28 cellular contexts compared by ENCODE assay signal in the genomic region with DNA sequence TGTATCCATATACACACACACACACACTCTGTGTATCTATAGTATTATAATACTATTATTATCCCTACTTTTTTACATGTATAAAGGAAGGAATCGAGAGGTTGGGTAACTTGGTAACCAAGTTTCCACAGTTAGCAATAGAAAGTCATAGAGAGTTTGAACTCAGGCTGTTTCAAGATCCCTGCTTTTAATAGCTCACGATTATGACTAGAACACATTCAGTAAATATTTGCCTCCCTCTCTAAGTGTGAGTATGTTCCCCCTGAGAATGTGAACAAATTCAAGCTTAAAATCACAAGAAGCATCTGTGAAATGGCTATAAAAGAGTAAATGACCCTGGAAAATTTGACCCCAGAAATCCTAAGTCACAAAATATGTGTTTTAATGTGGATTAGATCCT. TPM values are rescaled to one million over a fixed set of nuclear protein-coding genes. Genes with fewer than 3 reads are reported as not detected.
"Had no signal": no experiment of that assay in that cellular context is flagged by ENCODE, and none has a peak within 500 bp of the region (broad histone marks: within the 10 kb centered on the region; RNA-seq: fewer than 3 reads in every experiment).

No MANE protein-coding gene starts in this region.

- ATAC-seq: activated CD4-positive, alpha-beta T cell treated with anti-CD3 and anti-CD28 coated beads for 36 hours; activated naive CD4-positive, alpha-beta T cell treated with anti-CD3 and anti-CD28 coated beads, Interleukin-2, amount 50 U/mL, for 72 hours; activated T-cell treated with anti-CD3 and anti-CD28 coated beads, Interleukin-2, amount 50 U/mL, for 72 hours; gastroesophageal sphincter had no signal

- H3K27ac ChIP-seq: ascending aorta, breast epithelium, cardiac muscle cell, epithelial cell of prostate, esophagus squamous epithelium, gastroesophageal sphincter had no signal

- H3K27me3 ChIP-seq: ascending aorta, breast epithelium, cardiac muscle cell, esophagus squamous epithelium, gastroesophageal sphincter had no signal

- DNase-seq: activated CD4-positive, alpha-beta memory T cell treated with anti-CD3 and anti-CD28 coated beads for 36 hours; activated CD4-positive, alpha-beta T cell treated with anti-CD3 and anti-CD28 coated beads for 36 hours; activated CD4-positive, alpha-beta T cell treated with anti-CD3 and anti-CD28 coated beads, Interleukin-2, amount 10 ng/mL, durations not matched to agents 24 days and 14 days; activated CD4-positive, CD25-positive, alpha-beta regulatory T cell; activated CD4-positive, CD25-positive, alpha-beta regulatory T cell treated with anti-CD3 and anti-CD28 coated beads, Interleukin-2, amount 50 U/mL, for 72 hours; activated CD8-positive, alpha-beta memory T cell treated with anti-CD3 and anti-CD28 coated beads, Interleukin-2, amount 50 U/mL, for 48 hours; activated gamma-delta T cell; activated naive CD4-positive, alpha-beta T cell; activated naive CD4-positive, alpha-beta T cell treated with anti-CD3 and anti-CD28 coated beads, Interleukin-2, amount 10 ng/mL, durations not matched to agents 7 days and 5 days; activated naive CD8-positive, alpha-beta T cell treated with anti-CD3 and anti-CD28 coated beads, Interleukin-2, amount 10 ng/mL, durations not matched to agents 7 days and 5 days; activated T-cell treated with anti-CD3 and anti-CD28 coated beads for 4 hours; activated T-cell treated with anti-CD3 and anti-CD28 coated beads, Interleukin-2, amount 50 U/mL, for 24 hours; activated T-cell treated with anti-CD3 and anti-CD28 coated beads, Interleukin-2, amount 50 U/mL, for 72 hours; central memory CD4-positive, alpha-beta T cell; cerebellar nuclear complex; effector CD8-positive, alpha-beta T cell; esophagus squamous epithelium; foreskin melanocyte; head of caudate nucleus; T-helper 2 cell had no signal

- H3K9me3 ChIP-seq: ascending aorta, breast epithelium, esophagus squamous epithelium, gastroesophageal sphincter had no signal

- H3K4me3 ChIP-seq: ascending aorta, breast epithelium, cardiac muscle cell, esophagus squamous epithelium, gastroesophageal sphincter had no signal

- FAIRE-seq: endometrium, endothelial cell of umbilical vein had no signal

- H3K4me1 ChIP-seq: ascending aorta, breast epithelium, esophagus squamous epithelium, gastroesophageal sphincter had no signal

RNA-seq across cellular contexts. Expression of a gene that starts 11.0 kb away (rescaled TPM):
- total RNA-seq: activated CD4-positive, alpha-beta T cell treated with anti-CD3 and anti-CD28 coated beads for 36 hours; activated T-cell treated with anti-CD3 and anti-CD28 coated beads, Interleukin-2, amount 50 U/mL, for 72 hours; ascending aorta had no signal
